In the genomic region with DNA sequence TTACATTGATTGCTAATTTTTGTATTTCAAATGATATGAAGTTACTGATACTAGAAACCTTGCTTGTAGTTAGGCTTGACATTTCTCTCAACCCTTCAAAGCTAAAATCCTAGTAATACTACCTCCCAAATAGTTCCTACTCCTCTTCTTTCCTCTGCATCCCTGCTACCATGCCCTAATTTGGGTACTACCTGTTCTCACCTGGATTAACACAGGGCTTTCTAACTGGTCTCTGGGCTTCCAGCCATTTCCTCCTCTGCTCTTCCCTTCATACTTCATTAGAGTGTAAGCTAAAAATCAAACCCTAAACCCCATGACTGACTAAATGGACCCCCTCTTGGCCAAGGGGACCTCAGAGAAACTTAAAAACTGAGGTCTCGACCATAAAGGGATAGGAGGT, we compare ENCODE assay signal across 16 cellular contexts.
DNase-seq lines count a peak whose midpoint lies in the region; ATAC-seq and TF ChIP-seq lines count a peak whose summit lies in the region.
"Had no signal": no experiment of that assay in that cellular context is flagged by ENCODE, and none has a peak within 500 bp of the region (broad histone marks: within the 10 kb centered on the region; RNA-seq: fewer than 3 reads in every experiment).

No MANE protein-coding gene starts in this region.

- WGBS in H9 (ENCODE audit: extremely low coverage, insufficient read length, low lambda C conversion rate): no CpG with 5 or more reads among the region's 1 CpG
- 91 to 100% (median 97%) methylated on average over 1 of the region's 1 CpG for WGBS in adrenal gland, 4 donors

- no peak overlapping the region for H3T11ph ChIP-seq in H9 (ENCODE audit: low read length)

- H3K14ac ChIP-seq in H9 (ENCODE audit: insufficient read depth, low read length): no peak overlapping the region

- TF ChIP-seq POLR2A in adrenal gland (IDR thresholded peaks at IDR 0.05): no peak

- H3K4me1 Mint-ChIP-seq in H9 (peaks cover 24 to 26% of the 10 kb centered on the region in 2 experiments), progenitor cell of endocrine pancreas (ENCODE audit: low read depth) (peaks cover 19% of the 10 kb centered on the region)

- H3K36me3 Mint-ChIP-seq in H9 (ENCODE audit: insufficient read depth in 1 of 3, low read depth in 3 of 3): peaks cover 2 to 17% (median 12%) of the 10 kb centered on the region in 3 experiments; a peak in 5 of 7 replicates
- H3K36me3 Mint-ChIP-seq in progenitor cell of endocrine pancreas (ENCODE audit: insufficient read depth): peaks cover 9% of the 10 kb centered on the region

- H3K36me3 ChIP-seq in MM.1S (replicated peaks; ENCODE audit: insufficient read depth, low read length) (0 out of 2 replicates have a peak, but pooled peaks cover 8% of the 10 kb centered on the region), adrenal gland (replicated peaks in 1 of 2) (no peaks in the 10 kb centered on the region)

- no peak overlapping the region for H3K18ac ChIP-seq in H9 (ENCODE audit: insufficient read length, low read depth, low read length)

- no peaks in the 10 kb centered on the region for H3K9me3 ChIP-seq in H9 (ENCODE audit: control insufficient read depth, low read depth, low read length)
- H3K9me3 ChIP-seq in MM.1S (replicated peaks; ENCODE audit: insufficient read depth, low read length): no peaks in the 10 kb centered on the region
- no peaks in the 10 kb centered on the region for H3K9me3 ChIP-seq in adrenal gland (replicated peaks in 1 of 3)

- no peak overlapping the region for H4K5ac ChIP-seq in H9 (ENCODE audit: insufficient read length, low read depth, low read length)

- intact Hi-C loops in adrenal gland (cut with DNase I): no loop called here

- H2BK20ac ChIP-seq in H9 (ENCODE audit: low read depth, low read length, poor library complexity, severe bottlenecking): no peak overlapping the region

- H3K27me3 ChIP-seq in H9 (ENCODE audit: insufficient read depth, low read length) (no peaks in the 10 kb centered on the region), MM.1S (replicated peaks; ENCODE audit: insufficient read depth, low read length) (no peaks in the 10 kb centered on the region), adrenal gland (no peaks in the 10 kb centered on the region)

- H2BK12ac ChIP-seq in H9 (ENCODE audit: insufficient read length, low read depth, low read length): no peak overlapping the region

- peak overlapping the region; percentile 47 to 95 (median 62); a peak in 4 of 7 replicates for H3K27ac Mint-ChIP-seq in H9
- peak overlapping the region; percentile 17 for H3K27ac Mint-ChIP-seq in progenitor cell of endocrine pancreas

- no peak overlapping the region for H2BK15ac ChIP-seq in H9 (ENCODE audit: low read depth, low read length)

- ATAC-seq in HG02852 (IDR thresholded peaks at IDR 0.05; ENCODE audit: unreplicated experiment) (no peak), HG03175 (IDR thresholded peaks at IDR 0.05; ENCODE audit: unreplicated experiment) (no peak)
- ATAC-seq: HCT116 had no signal

- H2AK5ac ChIP-seq in H9 (ENCODE audit: insufficient read length, low read length): no peak overlapping the region

- H3K4me3 Mint-ChIP-seq in H9 (no peak overlapping the region), progenitor cell of endocrine pancreas (ENCODE audit: low read depth) (no peak overlapping the region)
- H3K4me3 Mint-ChIP-seq: CD4-positive, alpha-beta memory T cell had no signal

- no peak overlapping the region for H2BK120ac ChIP-seq in H9 (ENCODE audit: low read depth, low read length, poor library complexity, severe bottlenecking)

- no peak overlapping the region for H3K27ac ChIP-seq in H9 (ENCODE audit: insufficient read length, low read depth, low read length)
- H3K27ac ChIP-seq in MM.1S (ENCODE audit: low read length): no peak overlapping the region
- H3K27ac ChIP-seq in adrenal gland: no peak overlapping the region

- peaks cover 2% of the 10 kb centered on the region; the same call in 1 of the 2 replicates for H3K4me1 ChIP-seq in H9 (ENCODE audit: insufficient read depth, low read length)
- H3K4me1 ChIP-seq in MM.1S (ENCODE audit: low read length): peaks cover 20% of the 10 kb centered on the region
- peaks cover 0 to 9% of the 10 kb centered on the region in 2 donors for H3K4me1 ChIP-seq in adrenal gland (replicated peaks in 1 of 2)

- no peak overlapping the region for H2BK5ac ChIP-seq in H9 (ENCODE audit: insufficient read length, low read length)

- no peaks in the 10 kb centered on the region for H3F3A ChIP-seq in MM.1S (ENCODE audit: insufficient read depth, low read length)

- no peak for TF ChIP-seq CTCF in H9 (conservative IDR thresholded peaks at IDR 0.05)
- TF ChIP-seq CTCF in MM.1S (IDR thresholded peaks at IDR 0.05; ENCODE audit: low read length): no peak
- TF ChIP-seq CTCF in progenitor cell of endocrine pancreas (IDR thresholded peaks at IDR 0.05; ENCODE audit: unreplicated experiment): no peak
- TF ChIP-seq CTCF in adrenal gland (IDR thresholded peaks at IDR 0.05): no peak

- H3K9ac ChIP-seq in H9 (ENCODE audit: extremely low read depth, insufficient read length, low read length) (no peak overlapping the region), MM.1S (ENCODE audit: low read length) (no peak overlapping the region)

- peaks cover 9% of the 10 kb centered on the region; the same call in 1 of the 2 replicates for H3K79me2 ChIP-seq in H9 (ENCODE audit: insufficient read depth, low read length)
- peaks cover 45% of the 10 kb centered on the region for H3K79me2 ChIP-seq in MM.1S (ENCODE audit: low read length)

- no peaks in the 10 kb centered on the region for H3K27me3 Mint-ChIP-seq in H9 (ENCODE audit: low read depth)
- no peaks in the 10 kb centered on the region for H3K27me3 Mint-ChIP-seq in progenitor cell of endocrine pancreas
- H3K27me3 Mint-ChIP-seq: CD4-positive, alpha-beta memory T cell had no signal

- H3K23ac ChIP-seq in H9 (ENCODE audit: insufficient read length, low read depth, low read length): no peak overlapping the region

- H3K4me2 ChIP-seq in H9 (ENCODE audit: insufficient read depth, insufficient read length, low read length) (no peak overlapping the region), MM.1S (ENCODE audit: low read depth, low read length) (peak overlapping the region; percentile 31)

- DNase-seq in H9 (no peak), MM.1S (no peak), progenitor cell of endocrine pancreas (ENCODE audit: low spot score, unreplicated experiment) (no peak), adrenal gland (no peak)
- DNase-seq: C1 segment of cervical spinal cord; Calu3; CD4-positive, alpha-beta memory T cell; COR-L47; DMS53; DMS79 treated with DMSO at 0.1 percent for 48 hours; GF-D8; GOT3; H7 had no signal

- H3K79me1 ChIP-seq in H9 (ENCODE audit: insufficient read depth, low read depth, low read length, poor library complexity, severe bottlenecking): no peaks in the 10 kb centered on the region

- no peaks in the 10 kb centered on the region for H3K9me2 ChIP-seq in MM.1S (replicated peaks; ENCODE audit: insufficient read depth, low read length)

- no peak overlapping the region for H3K56ac ChIP-seq in H9 (ENCODE audit: insufficient read length, low read depth, low read length)

- H3K9me3 Mint-ChIP-seq in H9 (no peaks in the 10 kb centered on the region), progenitor cell of endocrine pancreas (ENCODE audit: low read depth) (no peaks in the 10 kb centered on the region)
- H3K9me3 Mint-ChIP-seq: CD4-positive, alpha-beta memory T cell had no signal

- H3K23me2 ChIP-seq in H9 (ENCODE audit: insufficient read length, low read depth, low read length, poor library complexity, severe bottlenecking): no peaks in the 10 kb centered on the region

- no peak overlapping the region for H4K8ac ChIP-seq in H9 (replicated peaks; ENCODE audit: insufficient read length, low read depth, low read length)

- no peak overlapping the region for H3K4ac ChIP-seq in H9 (ENCODE audit: low read depth, low read length)

- H4K20me1 ChIP-seq in H9 (ENCODE audit: control insufficient read depth, insufficient read depth, insufficient read length) (no peaks in the 10 kb centered on the region), MM.1S (ENCODE audit: insufficient read depth, low read length) (0 out of 2 replicates have a peak, but pooled peaks cover 3% of the 10 kb centered on the region)

- no peak overlapping the region for H3K4me3 ChIP-seq in MM.1S (ENCODE audit: low read length)
- no peak overlapping the region for H3K4me3 ChIP-seq in adrenal gland

- no peak overlapping the region for H2AFZ ChIP-seq in H9 (ENCODE audit: low read length)
- H2AFZ ChIP-seq in MM.1S (ENCODE audit: low read length): no peak overlapping the region

- no peak overlapping the region for H4K91ac ChIP-seq in H9 (ENCODE audit: insufficient read length, low read depth, low read length)
